Comparison of ENCODE assay signal across 21 cellular contexts in the genomic region with DNA sequence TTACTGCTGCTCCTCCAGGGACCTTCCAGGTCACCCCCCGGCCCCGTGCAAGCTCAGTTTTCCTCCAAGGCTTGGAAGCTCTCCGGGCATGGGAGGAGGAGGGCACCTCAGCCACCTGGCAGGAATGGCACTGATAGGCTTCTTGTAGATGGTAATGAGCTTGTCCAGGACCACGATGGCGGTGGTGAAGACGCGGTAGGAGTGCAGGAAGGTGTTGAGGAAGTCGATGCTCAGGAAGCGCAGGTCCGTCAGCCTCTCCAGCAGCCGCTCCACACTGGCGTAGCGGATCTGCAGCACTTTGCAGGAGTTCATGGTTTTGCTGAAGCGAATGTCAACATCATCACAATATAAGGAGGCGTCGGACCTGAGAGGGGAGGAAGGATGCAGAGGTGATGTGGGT.
"Had no signal": no experiment of that assay in that cellular context is flagged by ENCODE, and none has a peak within 500 bp of the region (broad histone marks: within the 10 kb centered on the region; RNA-seq: fewer than 3 reads in every experiment).

No MANE protein-coding gene starts in this region.

- FAIRE-seq: keratinocyte, pancreas had no signal

- H3K27ac Mint-ChIP-seq: effector memory CD8-positive, alpha-beta T cell; immature natural killer cell; stimulated activated naive CD8-positive, alpha-beta T cell treated with anti-CD3 and anti-CD28 coated beads, Interleukin-15, amount 100 ng/mL, for 72 hours had no signal

- H3K4me1 Mint-ChIP-seq: immature natural killer cell had no signal

- DNase-seq: effector memory CD8-positive, alpha-beta T cell; gastrocnemius medialis; immature natural killer cell; left cardiac atrium; left ventricle myocardium inferior; lower lobe of right lung; naive thymus-derived CD4-positive, alpha-beta T cell; occipital lobe; pancreas; retina; right lobe of liver; stimulated activated CD4-positive, alpha-beta T cell treated with anti-CD3 and anti-CD28 coated beads, Interleukin-4, amount 100 ng/mL, for 24 hours; stimulated activated naive B cell treated with anti-CD40 and anti-IgM and Interleukin-4, amounts not matched to agents 10 μg/mL and 1 μg/mL and 100 μg/mL, for 72 hours; stimulated activated naive CD8-positive, alpha-beta T cell treated with anti-CD3 and anti-CD28 coated beads, Interleukin-15, amount 100 ng/mL, for 72 hours; testis had no signal

- H3K4me3 ChIP-seq: esophagus muscularis mucosa, gastrocnemius medialis, left ventricle myocardium inferior, lower lobe of right lung, pancreas, psoas muscle, right lobe of liver, testis, tibial nerve had no signal

- H3K36me3 ChIP-seq: esophagus muscularis mucosa, gastrocnemius medialis, left ventricle myocardium inferior, lower lobe of right lung, pancreas, right lobe of liver, tibial nerve had no signal

- H3K36me3 Mint-ChIP-seq: immature natural killer cell; memory B cell; naive thymus-derived CD4-positive, alpha-beta T cell had no signal

- H3K4me1 ChIP-seq: gastrocnemius medialis, pancreas, psoas muscle, right lobe of liver, testis had no signal

- H3K27me3 Mint-ChIP-seq: memory B cell had no signal

- H3K27me3 ChIP-seq: esophagus muscularis mucosa, gastrocnemius medialis, pancreas, right lobe of liver, testis, tibial nerve had no signal

- H3K9me3 Mint-ChIP-seq: effector memory CD8-positive, alpha-beta T cell; memory B cell; naive thymus-derived CD4-positive, alpha-beta T cell; stimulated activated naive B cell treated with anti-CD40 and anti-IgM and Interleukin-4, amounts not matched to agents 10 μg/mL and 1 μg/mL and 100 μg/mL, for 72 hours; stimulated activated naive CD8-positive, alpha-beta T cell treated with anti-CD3 and anti-CD28 coated beads, Interleukin-15, amount 100 ng/mL, for 72 hours had no signal

- H3K9me3 ChIP-seq: esophagus muscularis mucosa, gastrocnemius medialis, left ventricle myocardium inferior, lower lobe of right lung, pancreas, psoas muscle, right lobe of liver, testis, tibial nerve had no signal

- ATAC-seq: effector memory CD8-positive, alpha-beta T cell; gastrocnemius medialis; left cardiac atrium; lower lobe of right lung; naive thymus-derived CD4-positive, alpha-beta T cell; pancreas; psoas muscle; right lobe of liver; stimulated activated naive CD8-positive, alpha-beta T cell treated with anti-CD3 and anti-CD28 coated beads, Interleukin-15, amount 100 ng/mL, for 72 hours had no signal

- H3K27ac ChIP-seq: epithelial cell of prostate, esophagus muscularis mucosa, gastrocnemius medialis, left ventricle myocardium inferior, lower lobe of right lung, pancreas, psoas muscle, right lobe of liver, testis, tibial nerve had no signal

- H3K4me3 Mint-ChIP-seq: effector memory CD8-positive, alpha-beta T cell; immature natural killer cell; naive thymus-derived CD4-positive, alpha-beta T cell; stimulated activated naive B cell treated with anti-CD40 and anti-IgM and Interleukin-4, amounts not matched to agents 10 μg/mL and 1 μg/mL and 100 μg/mL, for 72 hours; stimulated activated naive CD8-positive, alpha-beta T cell treated with anti-CD3 and anti-CD28 coated beads, Interleukin-15, amount 100 ng/mL, for 72 hours had no signal
